18 cellular contexts compared by ENCODE assay signal in genomic region chr19:8259922-8260247, GRCh38. TPM values are rescaled to one million over a fixed set of nuclear protein-coding genes. Genes with fewer than 3 reads are reported as not detected.
DNase-seq lines count a peak whose midpoint lies in the region; ATAC-seq, FAIRE-seq and TF ChIP-seq lines count a peak whose summit lies in the region.
"Had no signal": no experiment of that assay in that cellular context is flagged by ENCODE, and none has a peak within 500 bp of the region (broad histone marks: within the 10 kb centered on the region; RNA-seq: fewer than 3 reads in every experiment).

No MANE protein-coding gene starts in this region.

- no peaks in the 10 kb centered on the region for H3K9me3 Mint-ChIP-seq in memory B cell
- no peaks in the 10 kb centered on the region for H3K9me3 Mint-ChIP-seq in stimulated activated memory B cell treated with anti-CD40 and anti-IgM and Interleukin-4, amounts not matched to agents 10 μg/mL and 1 μg/mL and 100 μg/mL, for 72 hours
- H3K9me3 Mint-ChIP-seq in activated CD4-positive, alpha-beta T cell treated with anti-CD3 and anti-CD28 coated beads, Interleukin-2, amount 10 ng/mL, durations not matched to agents 24 days and 14 days: no peaks in the 10 kb centered on the region
- H3K9me3 Mint-ChIP-seq: IgD-negative memory B cell had no signal

- no peak for TF ChIP-seq POLR2A in K562 (conservative IDR thresholded peaks at IDR 0.05)

- H3K27ac ChIP-seq in K562 (ENCODE audit: extremely low read depth, low read depth, low read length): no peak overlapping the region
- H3K27ac ChIP-seq: A549, GM23248 had no signal

- H3K27me3 Mint-ChIP-seq in memory B cell: no peaks in the 10 kb centered on the region
- H3K27me3 Mint-ChIP-seq in stimulated activated memory B cell treated with anti-CD40 and anti-IgM and Interleukin-4, amounts not matched to agents 10 μg/mL and 1 μg/mL and 100 μg/mL, for 72 hours: no peaks in the 10 kb centered on the region
- no peaks in the 10 kb centered on the region for H3K27me3 Mint-ChIP-seq in activated CD4-positive, alpha-beta T cell treated with anti-CD3 and anti-CD28 coated beads, Interleukin-2, amount 10 ng/mL, durations not matched to agents 24 days and 14 days
- H3K27me3 Mint-ChIP-seq: IgD-negative memory B cell had no signal

- CTCF ChIA-PET in K562 (lab: Yijun Ruan, JAX; ENCODE audit: low intra/inter-chr PET ratio): no interaction called here

- peaks cover 37% of the 10 kb centered on the region for H3K36me3 Mint-ChIP-seq in memory B cell
- peaks cover 55% of the 10 kb centered on the region for H3K36me3 Mint-ChIP-seq in stimulated activated memory B cell treated with anti-CD40 and anti-IgM and Interleukin-4, amounts not matched to agents 10 μg/mL and 1 μg/mL and 100 μg/mL, for 72 hours
- H3K36me3 Mint-ChIP-seq in activated CD4-positive, alpha-beta T cell treated with anti-CD3 and anti-CD28 coated beads, Interleukin-2, amount 10 ng/mL, durations not matched to agents 24 days and 14 days (ENCODE audit: low read depth): peaks cover 20% of the 10 kb centered on the region

- peaks cover 4% of the 10 kb centered on the region for H3K4me1 Mint-ChIP-seq in memory B cell
- peaks cover 6% of the 10 kb centered on the region for H3K4me1 Mint-ChIP-seq in stimulated activated memory B cell treated with anti-CD40 and anti-IgM and Interleukin-4, amounts not matched to agents 10 μg/mL and 1 μg/mL and 100 μg/mL, for 72 hours
- H3K4me1 Mint-ChIP-seq in activated CD4-positive, alpha-beta T cell treated with anti-CD3 and anti-CD28 coated beads, Interleukin-2, amount 10 ng/mL, durations not matched to agents 24 days and 14 days: peaks cover 13% of the 10 kb centered on the region
- H3K4me1 Mint-ChIP-seq: IgD-negative memory B cell had no signal

- in situ Hi-C loops in K562 (cut with MboI): no loop called here

- no peaks in the 10 kb centered on the region for H3K36me3 ChIP-seq in K562 (ENCODE audit: control insufficient read depth, insufficient read depth, low read length)

- POLR2A ChIA-PET in K562 (lab: Yijun Ruan, JAX): interaction anchor here (0.6 kb wide), 2 partner anchors 43 to 196 kb away, joined by 3 to 5 read pairs; no protein-coding TSS in a partner anchor

- no peak overlapping the region for H3K4me2 ChIP-seq in K562 (ENCODE audit: insufficient read depth, low read length)
- H3K4me2 ChIP-seq: A549 had no signal

- peak overlapping the region; percentile 51 for H3K27ac Mint-ChIP-seq in memory B cell
- H3K27ac Mint-ChIP-seq in stimulated activated memory B cell treated with anti-CD40 and anti-IgM and Interleukin-4, amounts not matched to agents 10 μg/mL and 1 μg/mL and 100 μg/mL, for 72 hours: peak overlapping the region; percentile 22
- H3K27ac Mint-ChIP-seq in activated CD4-positive, alpha-beta T cell treated with anti-CD3 and anti-CD28 coated beads, Interleukin-2, amount 10 ng/mL, durations not matched to agents 24 days and 14 days: no peak overlapping the region

- no TSS peak for BruUV-seq in K562 (replicated peaks; lab: Mats Ljungman, UMichigan)

- intact Hi-C loops in K562 (cut with micrococcal nuclease): loop anchor here (10.0 kb wide), 2 partner anchors 65 to 245 kb away; partner anchors contain the start of genes NDUFA7 and RPS28
- intact Hi-C loops in activated CD4-positive, alpha-beta T cell treated with anti-CD3 and anti-CD28 coated beads, Interleukin-2, amount 10 ng/mL, durations not matched to agents 24 days and 14 days (cut with micrococcal nuclease): no loop called here

- TF ChIP-seq EP300 in K562 (IDR thresholded peaks at IDR 0.05; ENCODE audit: low read length): no peak

- no peaks in the 10 kb centered on the region for H3K9me3 ChIP-seq in K562 (replicated peaks; ENCODE audit: control insufficient read depth, insufficient read depth, low read depth, low read length)
- H3K9me3 ChIP-seq: A549 had no signal

- H2AFZ ChIP-seq in K562 (ENCODE audit: low read depth, low read length): no peak overlapping the region
- H2AFZ ChIP-seq: GM23248 had no signal

- no peaks in the 10 kb centered on the region for H3K79me2 ChIP-seq in K562 (ENCODE audit: control insufficient read depth, insufficient read depth, low read length)

- H3K9ac ChIP-seq in K562 (ENCODE audit: insufficient read depth in 1 of 2, low read depth in 2 of 2, low read length in 2 of 2): peak overlapping the region in 1 of 2 experiments; percentile 14; a peak in 1 of 4 replicates
- H3K9ac ChIP-seq: GM23248 had no signal

- TF ChIP-seq RAD21 in K562 (CRISPR knock-in tag; conservative IDR thresholded peaks at IDR 0.05 in 1 of 2, IDR thresholded peaks at IDR 0.05 in 1 of 2): no peak

- no peak for FAIRE-seq in K562 (lab: Jason Lieb, UNC)
- FAIRE-seq: A549, GM12892 had no signal

- H3K9me1 ChIP-seq in K562 (ENCODE audit: control insufficient read depth, insufficient read depth, low read length): peaks cover 4% of the 10 kb centered on the region

- H3K4me1 ChIP-seq in K562 (replicated peaks in 1 of 2; ENCODE audit: control insufficient read depth in 2 of 2, insufficient read depth in 2 of 2, low read length in 2 of 2): peaks cover 9 to 43% of the 10 kb centered on the region in 2 experiments; a peak in 4 of 5 replicates
- H3K4me1 ChIP-seq: A549 had no signal

- H4K20me1 ChIP-seq in K562 (replicated peaks; ENCODE audit: control insufficient read depth, insufficient read depth, low read length): no peaks in the 10 kb centered on the region

- peak; percentile 44 for DNase-seq in activated effector memory CD4-positive, alpha-beta T cell treated with anti-CD3 and anti-CD28 coated beads, Interleukin-2, amount 50 U/mL, for 16 hours
- DNase-seq in activated effector memory CD4-positive, alpha-beta T cell treated with Interleukin-2 at 50 U/mL for 16 hours: no peak
- DNase-seq in K562 (ENCODE audit: extremely low read depth in 1 of 4, low spot score in 3 of 4): no peak
- DNase-seq in memory B cell (ENCODE audit: low spot score in 2 of 2): no peak
- no peak for DNase-seq in NCI-H748 (lab: John Stamatoyannopoulos, UW; ENCODE audit: unreplicated experiment)
- no peak for DNase-seq in activated CD4-positive, alpha-beta T cell treated with anti-CD3 and anti-CD28 coated beads, Interleukin-2, amount 10 ng/mL, durations not matched to agents 24 days and 14 days
- DNase-seq: C1 segment of cervical spinal cord, GM23248, NCI-H1417 treated with DMSO at 0.1 percent for 48 hours, NCI-H1930, NCI-H82 had no signal

- no peak overlapping the region for H3K4me3 ChIP-seq in K562
- H3K4me3 ChIP-seq: A549, GM23248 had no signal

- H3K4me3 Mint-ChIP-seq in memory B cell: no peak overlapping the region
- no peak overlapping the region for H3K4me3 Mint-ChIP-seq in stimulated activated memory B cell treated with anti-CD40 and anti-IgM and Interleukin-4, amounts not matched to agents 10 μg/mL and 1 μg/mL and 100 μg/mL, for 72 hours
- H3K4me3 Mint-ChIP-seq in activated CD4-positive, alpha-beta T cell treated with anti-CD3 and anti-CD28 coated beads, Interleukin-2, amount 10 ng/mL, durations not matched to agents 24 days and 14 days: no peak overlapping the region

- WGBS in K562 (ENCODE audit: insufficient coverage, low coverage, missing lambda C conversion rate): 57% methylated on average over 2 of the region's 3 CpGs

- ATAC-seq in K562: no peak
- no peak for ATAC-seq in memory B cell (ENCODE audit: low read depth)
- ATAC-seq in stimulated activated memory B cell treated with anti-CD40 and anti-IgM and Interleukin-4, amounts not matched to agents 10 μg/mL and 1 μg/mL and 100 μg/mL, for 72 hours: no peak
- ATAC-seq in HG02623 (IDR thresholded peaks at IDR 0.05; ENCODE audit: unreplicated experiment): no peak
- ATAC-seq: A549, Panc1 had no signal

- H3K27me3 ChIP-seq in K562 (ENCODE audit: control insufficient read depth in 2 of 2, insufficient read depth in 2 of 2, low read length in 2 of 2): no peaks in the 10 kb centered on the region

- no peak for TF ChIP-seq CTCF in K562 (IDR thresholded peaks at IDR 0.05 in 2 of 3, conservative IDR thresholded peaks at IDR 0.05 in 1 of 3; ENCODE audit: insufficient read depth in 2 of 3, low read depth in 1 of 3, low read length in 3 of 3)

RNA-seq across cellular contexts. Expression of gene CD320, which starts 48.3 kb away (rescaled TPM):
- total RNA-seq in K562 (2011; cell fraction: chromatin; rRNA removed; ENCODE audit: low replicate concordance): 13.8 and 50.6 TPM in 2 replicates
- total RNA-seq in K562 (2011; cell fraction: nucleolus; rRNA removed): 113 and 115 TPM in 2 replicates
- total RNA-seq in K562 (2011; cell fraction: nucleoplasm; rRNA removed): 51.0 and 58.3 TPM in 2 replicates
- total RNA-seq in K562 (2014; rRNA removed) (71.4 and 100 TPM in 2 replicates), K562 (2014; rRNA removed; fragmentation: Illumina TruSeq; extraction: Trizol) (7.9 and 13.3 TPM in 2 replicates), K562 (2015; rRNA removed; fragmentation: Illumina TruSeq; extraction: Trizol) (42.3 and 45.6 TPM in 2 replicates), K562 (2021) (94.5 and 97.0 TPM in 2 replicates)
- polyA plus RNA-seq in K562 (2011; rRNA removed) (34.4 and 42.4 TPM in 2 replicates), K562 (2014; fragmentation: Illumina TruSeq; extraction: Trizol) (29.4 and 47.0 TPM in 2 replicates), K562 (2014; fragmentation: Nextera tagmentation; extraction: Ambion mirVana) (1 to 10 TPM in 1 of 2 experiments, under 1 TPM in 1; 0.45 to 2.5 TPM), K562 (2014; rRNA removed) (75.0 and 81.0 TPM in 2 replicates)
- polyA plus RNA-seq in K562 (2011; cell fraction: cytosol; rRNA removed): 79.7 and 224 TPM in 2 replicates
- polyA plus RNA-seq in K562 (2011; cell fraction: nucleus; rRNA removed): 32.2 and 55.2 TPM in 2 replicates
- polyA plus RNA-seq in K562 (2012): 63.8 and 67.0 TPM in 2 replicates
- polyA minus RNA-seq in K562 (2011; rRNA and poly(A)+ RNA removed): 4.9 and 8.8 TPM in 2 replicates
- 23.0 and 32.5 TPM in 2 replicates for polyA minus RNA-seq in K562 (2011; cell fraction: cytosol; rRNA and poly(A)+ RNA removed)
- polyA minus RNA-seq in K562 (2011; cell fraction: nucleus; rRNA and poly(A)+ RNA removed): 8.1 and 8.7 TPM in 2 replicates
- total RNA-seq in activated CD4-positive, alpha-beta T cell treated with anti-CD3 and anti-CD28 coated beads, Interleukin-2, amount 10 ng/mL, durations not matched to agents 24 days and 14 days: 110 and 113 TPM in 2 replicates

RNA-seq across cellular contexts. Expression of gene CERS4, which starts 50.7 kb away (rescaled TPM):
- total RNA-seq in K562 (2011; cell fraction: chromatin; rRNA removed; ENCODE audit: low replicate concordance): 5.9 and 13.8 TPM in 2 replicates
- total RNA-seq in K562 (2011; cell fraction: nucleolus; rRNA removed): 7.5 and 9.3 TPM in 2 replicates
- total RNA-seq in K562 (2011; cell fraction: nucleoplasm; rRNA removed): 6.3 and 10.6 TPM in 2 replicates
- 3.8 and 5.2 TPM in 2 replicates for total RNA-seq in K562 (2014; rRNA removed)
- 1.1 and 1.4 TPM in 2 replicates for total RNA-seq in K562 (2014; rRNA removed; fragmentation: Illumina TruSeq; extraction: Trizol)
- 2.0 and 2.8 TPM in 2 replicates for total RNA-seq in K562 (2015; rRNA removed; fragmentation: Illumina TruSeq; extraction: Trizol)
- total RNA-seq in K562 (2021): 3.7 and 3.8 TPM in 2 replicates
- polyA plus RNA-seq in K562 (2011; rRNA removed): 4.4 and 7.4 TPM in 2 replicates
- polyA plus RNA-seq in K562 (2011; cell fraction: cytosol; rRNA removed): 9.3 and 12.9 TPM in 2 replicates
- polyA plus RNA-seq in K562 (2011; cell fraction: nucleus; rRNA removed): 9.5 and 10.7 TPM in 2 replicates
- polyA plus RNA-seq in K562 (2012): 1.4 and 6.1 TPM in 2 replicates
- 1.3 and 3.1 TPM in 2 replicates for polyA plus RNA-seq in K562 (2014; fragmentation: Illumina TruSeq; extraction: Trizol)
- under 1 TPM in 1 of 2 experiments, not detected in 1; 0.14 TPM for polyA plus RNA-seq in K562 (2014; fragmentation: Nextera tagmentation; extraction: Ambion mirVana)
- 4.3 and 5.6 TPM in 2 replicates for polyA plus RNA-seq in K562 (2014; rRNA removed)
- 3.0 and 5.3 TPM in 2 replicates for polyA minus RNA-seq in K562 (2011; rRNA and poly(A)+ RNA removed)
- 3.1 and 5.9 TPM in 2 replicates for polyA minus RNA-seq in K562 (2011; cell fraction: cytosol; rRNA and poly(A)+ RNA removed)
- polyA minus RNA-seq in K562 (2011; cell fraction: nucleus; rRNA and poly(A)+ RNA removed): 2.7 and 4.4 TPM in 2 replicates
- total RNA-seq in activated CD4-positive, alpha-beta T cell treated with anti-CD3 and anti-CD28 coated beads, Interleukin-2, amount 10 ng/mL, durations not matched to agents 24 days and 14 days: 30.3 and 30.6 TPM in 2 replicates
- total RNA-seq: GM23248, LHCN-M2 had no signal
- polyA plus RNA-seq: GM23248 had no signal
